7 cellular contexts compared by ENCODE assay signal in the genomic region with DNA sequence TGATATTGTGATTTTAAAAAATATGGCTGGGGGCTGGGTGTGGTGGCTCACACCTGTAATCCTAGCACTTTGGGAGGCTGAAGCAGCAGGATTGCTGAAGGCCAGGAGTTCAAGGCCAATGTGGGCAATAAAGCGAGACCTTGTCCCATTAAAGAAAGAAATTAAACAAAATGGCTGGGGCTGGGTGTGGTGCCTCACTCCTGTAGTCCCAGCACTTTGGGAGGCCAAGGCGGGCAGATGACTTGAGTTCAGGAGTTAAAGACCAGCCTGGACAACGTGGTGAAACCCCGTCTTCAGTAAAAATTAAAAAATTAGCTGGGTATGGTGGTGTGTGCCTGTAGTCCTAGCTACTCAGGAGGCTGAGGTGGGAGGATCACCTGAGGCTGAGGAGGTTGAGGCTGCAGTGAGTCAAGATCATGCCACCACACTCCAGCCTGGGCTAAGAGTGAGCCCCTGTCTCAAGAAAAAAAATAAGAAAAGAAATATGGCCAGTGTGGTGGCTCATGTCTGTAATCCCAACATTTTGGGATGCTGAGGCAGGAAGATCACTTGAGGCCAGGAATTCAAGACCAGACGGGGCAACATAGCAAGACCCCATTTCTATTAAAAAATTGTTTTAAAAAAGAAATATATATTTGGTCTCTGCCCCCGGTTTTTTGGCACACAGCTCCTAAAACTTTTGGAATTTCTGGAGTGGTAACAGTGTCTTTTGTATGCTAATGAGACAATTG.
"Had no signal": no experiment of that assay in that cellular context is flagged by ENCODE, and none has a peak within 500 bp of the region (broad histone marks: within the 10 kb centered on the region; RNA-seq: fewer than 3 reads in every experiment).

No MANE protein-coding gene starts in this region.

- H3K9ac ChIP-seq: GM23248 had no signal

- H3K27me3 Mint-ChIP-seq: IgD-negative memory B cell had no signal

- H3K4me3 Mint-ChIP-seq: IgD-negative memory B cell had no signal

- FAIRE-seq: HTR-8/SVneo had no signal

- H3K4me3 ChIP-seq: GM23248, HAP-1 had no signal

- ATAC-seq: HCT116 had no signal

- DNase-seq: GM23248, GOT3, H7 had no signal

- H2AFZ ChIP-seq: GM23248 had no signal

- H3K9me3 Mint-ChIP-seq: IgD-negative memory B cell had no signal

- H3K9me3 ChIP-seq: HAP-1 had no signal

- H3K27ac Mint-ChIP-seq: IgD-negative memory B cell had no signal

- H3K4me1 ChIP-seq: HAP-1 had no signal

- H3K27ac ChIP-seq: GM23248 had no signal
